In genomic region chr7:6478186-6478585, GRCh38 we compare ENCODE assay signal across 19 cellular contexts. TPM values are rescaled to one million over a fixed set of nuclear protein-coding genes. Genes with fewer than 3 reads are reported as not detected.
DNase-seq lines count a peak whose midpoint lies in the region; ATAC-seq, FAIRE-seq and TF ChIP-seq lines count a peak whose summit lies in the region.
"Had no signal": no experiment of that assay in that cellular context is flagged by ENCODE, and none has a peak within 500 bp of the region (broad histone marks: within the 10 kb centered on the region; RNA-seq: fewer than 3 reads in every experiment).

No MANE protein-coding gene starts in this region.

- no peak for TF ChIP-seq RAD21 in K562 (CRISPR knock-in tag; conservative IDR thresholded peaks at IDR 0.05 in 1 of 2, IDR thresholded peaks at IDR 0.05 in 1 of 2)

- H3K4me1 ChIP-seq in K562 (replicated peaks in 1 of 2; ENCODE audit: control insufficient read depth in 2 of 2, insufficient read depth in 2 of 2, low read length in 2 of 2) (peaks cover 4 to 14% of the 10 kb centered on the region in 2 experiments; a peak in 4 of 5 replicates), left ventricle myocardium inferior (peaks cover 85% of the 10 kb centered on the region)

- in situ Hi-C loops in K562 (cut with MboI), result no loop called here

- no peak; the same call in 1 of the 2 replicates for TF ChIP-seq POLR2A in K562 (conservative IDR thresholded peaks at IDR 0.05)

- POLR2A ChIA-PET in activated naive CD8-positive, alpha-beta T cell treated with anti-CD3 and anti-CD28 coated beads, Interleukin-2, amount 10 ng/mL, durations not matched to agents 7 days and 5 days (lab: Charles Lee), result interaction anchor here (0.6 to 1.5 kb wide), 3 partner anchors 11 to 30 kb away, joined by 4 read pairs; partner anchors contain the start of gene DAGLB
- POLR2A ChIA-PET in K562 (lab: Yijun Ruan, JAX), result interaction anchor here (1.1 to 4.2 kb wide), 3 partner anchors 12 to 87 kb away, joined by 3 to 16 read pairs (median 10); no protein-coding TSS in a partner anchor

- H3K27me3 ChIP-seq in K562 (ENCODE audit: control insufficient read depth in 2 of 2, insufficient read depth in 2 of 2, low read length in 2 of 2), result no peaks in the 10 kb centered on the region
- H3K27me3 ChIP-seq in left ventricle myocardium inferior (ENCODE audit: low read depth), result no peaks in the 10 kb centered on the region

- 87% methylated on average over 7 of the region's 7 CpGs for WGBS in K562 (ENCODE audit: insufficient coverage, low coverage, missing lambda C conversion rate)

- no peak for TF ChIP-seq EP300 in K562 (IDR thresholded peaks at IDR 0.05; ENCODE audit: low read length)

- DNase-seq in activated naive CD8-positive, alpha-beta T cell treated with anti-CD3 and anti-CD28 coated beads, Interleukin-2, amount 10 ng/mL, durations not matched to agents 7 days and 5 days, result no peak
- no peak for DNase-seq in activated naive CD8-positive, alpha-beta T cell treated with anti-CD3 and anti-CD28 coated beads, Interleukin-2, amount 50 U/mL, for 24 hours
- DNase-seq in K562 (ENCODE audit: extremely low read depth in 1 of 4, low spot score in 3 of 4), result no peak
- DNase-seq in natural killer cell treated with Interleukin-12 subunit alpha and Interleukin-12 subunit beta and Interleukin-15 and Interleukin-18, amount 100 ng/mL, for 72 hours (ENCODE audit: low spot score), result no peak
- DNase-seq in pons (ENCODE audit: low spot score), result no peak
- no peak for DNase-seq in activated CD4-positive, alpha-beta T cell treated with anti-CD3 and anti-CD28 coated beads for 4 hours
- DNase-seq in NCI-H2107 treated with DMSO at 0.1 percent for 48 hours (lab: John Stamatoyannopoulos, UW; ENCODE audit: unreplicated experiment), result no peak
- no peak for DNase-seq in left ventricle myocardium inferior
- DNase-seq: AML-193; CD4-positive, alpha-beta memory T cell; DND-41; GF-D8; KBM-7; NCI-H1092; NCI-H1694 treated with DMSO at 0.1 percent for 48 hours; NCI-H446; NCI-H82 had no signal

- H3K4me1 Mint-ChIP-seq in activated naive CD8-positive, alpha-beta T cell treated with anti-CD3 and anti-CD28 coated beads, Interleukin-2, amount 10 ng/mL, durations not matched to agents 7 days and 5 days, result peaks cover 70% of the 10 kb centered on the region
- peaks cover 66% of the 10 kb centered on the region for H3K4me1 Mint-ChIP-seq in activated naive CD8-positive, alpha-beta T cell treated with anti-CD3 and anti-CD28 coated beads, Interleukin-2, amount 50 U/mL, for 24 hours
- peaks cover 67 to 77% of the 10 kb centered on the region in 2 donors for H3K4me1 Mint-ChIP-seq in natural killer cell treated with Interleukin-12 subunit alpha and Interleukin-12 subunit beta and Interleukin-15 and Interleukin-18, amount 100 ng/mL, for 72 hours (ENCODE audit: low read depth in 2 of 2)

- no peak overlapping the region for H3K4me2 ChIP-seq in K562 (ENCODE audit: insufficient read depth, low read length)
- H3K4me2 ChIP-seq: GM23338 had no signal

- intact Hi-C loops in K562 (cut with micrococcal nuclease), result no loop called here
- intact Hi-C loops in left ventricle myocardium inferior (cut with micrococcal nuclease), result no loop called here

- H3K79me2 ChIP-seq in K562 (ENCODE audit: control insufficient read depth, insufficient read depth, low read length), result peaks cover 98% of the 10 kb centered on the region

- H3K9ac ChIP-seq in K562 (ENCODE audit: insufficient read depth in 1 of 2, low read depth in 2 of 2, low read length in 2 of 2), result no peak overlapping the region

- H3K4me3 ChIP-seq in K562 (no peak overlapping the region), left ventricle myocardium inferior (no peak overlapping the region)
- H3K4me3 ChIP-seq: GM23338 had no signal

- H2AFZ ChIP-seq in K562 (ENCODE audit: low read depth, low read length), result no peak overlapping the region
- H2AFZ ChIP-seq: GM23338 had no signal

- BruUV-seq in K562 (replicated peaks; lab: Mats Ljungman, UMichigan), result no TSS peak

- no peaks in the 10 kb centered on the region for H3K27me3 Mint-ChIP-seq in activated naive CD8-positive, alpha-beta T cell treated with anti-CD3 and anti-CD28 coated beads, Interleukin-2, amount 10 ng/mL, durations not matched to agents 7 days and 5 days
- no peaks in the 10 kb centered on the region for H3K27me3 Mint-ChIP-seq in activated naive CD8-positive, alpha-beta T cell treated with anti-CD3 and anti-CD28 coated beads, Interleukin-2, amount 50 U/mL, for 24 hours
- H3K27me3 Mint-ChIP-seq in natural killer cell treated with Interleukin-12 subunit alpha and Interleukin-12 subunit beta and Interleukin-15 and Interleukin-18, amount 100 ng/mL, for 72 hours, result no peaks in the 10 kb centered on the region
- H3K27me3 Mint-ChIP-seq: CD4-positive, alpha-beta memory T cell had no signal

- H3K9me1 ChIP-seq in K562 (ENCODE audit: control insufficient read depth, insufficient read depth, low read length), result peaks cover 10% of the 10 kb centered on the region

- peaks cover 82% of the 10 kb centered on the region for H3K36me3 ChIP-seq in K562 (ENCODE audit: control insufficient read depth, insufficient read depth, low read length)
- H3K36me3 ChIP-seq in left ventricle myocardium inferior, result peaks cover 10% of the 10 kb centered on the region

- H3K9me3 ChIP-seq in K562 (replicated peaks; ENCODE audit: control insufficient read depth, insufficient read depth, low read depth, low read length), result no peaks in the 10 kb centered on the region
- no peaks in the 10 kb centered on the region for H3K9me3 ChIP-seq in left ventricle myocardium inferior (replicated peaks)

- H4K20me1 ChIP-seq in K562 (replicated peaks; ENCODE audit: control insufficient read depth, insufficient read depth, low read length), result peaks cover 66% of the 10 kb centered on the region

- no peak for FAIRE-seq in K562 (lab: Jason Lieb, UNC)
- FAIRE-seq: HTR-8/SVneo had no signal

- peak overlapping the region; percentile 88 for H3K27ac Mint-ChIP-seq in activated naive CD8-positive, alpha-beta T cell treated with anti-CD3 and anti-CD28 coated beads, Interleukin-2, amount 10 ng/mL, durations not matched to agents 7 days and 5 days
- no peak overlapping the region for H3K27ac Mint-ChIP-seq in activated naive CD8-positive, alpha-beta T cell treated with anti-CD3 and anti-CD28 coated beads, Interleukin-2, amount 50 U/mL, for 24 hours
- H3K27ac Mint-ChIP-seq in natural killer cell treated with Interleukin-12 subunit alpha and Interleukin-12 subunit beta and Interleukin-15 and Interleukin-18, amount 100 ng/mL, for 72 hours, result peak overlapping the region; percentile 65 to 77
- H3K27ac Mint-ChIP-seq: GM23338 had no signal

- no peak for TF ChIP-seq CTCF in K562 (IDR thresholded peaks at IDR 0.05 in 2 of 3, conservative IDR thresholded peaks at IDR 0.05 in 1 of 3; ENCODE audit: insufficient read depth in 2 of 3, low read depth in 1 of 3, low read length in 3 of 3)
- TF ChIP-seq CTCF in left ventricle myocardium inferior (IDR thresholded peaks at IDR 0.05; ENCODE audit: borderline replicate concordance), result no peak

- H3K27ac ChIP-seq in K562 (ENCODE audit: extremely low read depth, low read depth, low read length), result no peak overlapping the region
- H3K27ac ChIP-seq in left ventricle myocardium inferior (replicated peaks), result no peak overlapping the region

- peaks cover 14% of the 10 kb centered on the region for H3K36me3 Mint-ChIP-seq in activated naive CD8-positive, alpha-beta T cell treated with anti-CD3 and anti-CD28 coated beads, Interleukin-2, amount 10 ng/mL, durations not matched to agents 7 days and 5 days
- H3K36me3 Mint-ChIP-seq in activated naive CD8-positive, alpha-beta T cell treated with anti-CD3 and anti-CD28 coated beads, Interleukin-2, amount 50 U/mL, for 24 hours (ENCODE audit: low read depth), result peaks cover 33% of the 10 kb centered on the region
- peaks cover 5% of the 10 kb centered on the region for H3K36me3 Mint-ChIP-seq in natural killer cell treated with Interleukin-12 subunit alpha and Interleukin-12 subunit beta and Interleukin-15 and Interleukin-18, amount 100 ng/mL, for 72 hours

- ATAC-seq in activated naive CD8-positive, alpha-beta T cell treated with anti-CD3 and anti-CD28 coated beads, Interleukin-2, amount 10 ng/mL, durations not matched to agents 7 days and 5 days (ENCODE audit: low read depth), result no peak
- ATAC-seq in activated naive CD8-positive, alpha-beta T cell treated with anti-CD3 and anti-CD28 coated beads, Interleukin-2, amount 50 U/mL, for 24 hours, result no peak
- no peak for ATAC-seq in K562
- ATAC-seq in natural killer cell treated with Interleukin-12 subunit alpha and Interleukin-12 subunit beta and Interleukin-15 and Interleukin-18, amount 100 ng/mL, for 72 hours, result no peak
- ATAC-seq: GM23338 had no signal

- CTCF ChIA-PET in K562 (lab: Yijun Ruan, JAX; ENCODE audit: low intra/inter-chr PET ratio), result no interaction called here

- no peaks in the 10 kb centered on the region for H3K9me3 Mint-ChIP-seq in activated naive CD8-positive, alpha-beta T cell treated with anti-CD3 and anti-CD28 coated beads, Interleukin-2, amount 10 ng/mL, durations not matched to agents 7 days and 5 days
- no peaks in the 10 kb centered on the region for H3K9me3 Mint-ChIP-seq in activated naive CD8-positive, alpha-beta T cell treated with anti-CD3 and anti-CD28 coated beads, Interleukin-2, amount 50 U/mL, for 24 hours
- H3K9me3 Mint-ChIP-seq in natural killer cell treated with Interleukin-12 subunit alpha and Interleukin-12 subunit beta and Interleukin-15 and Interleukin-18, amount 100 ng/mL, for 72 hours, result no peaks in the 10 kb centered on the region
- H3K9me3 Mint-ChIP-seq: GM23338 had no signal

- H3K4me3 Mint-ChIP-seq in activated naive CD8-positive, alpha-beta T cell treated with anti-CD3 and anti-CD28 coated beads, Interleukin-2, amount 10 ng/mL, durations not matched to agents 7 days and 5 days, result no peak overlapping the region
- H3K4me3 Mint-ChIP-seq in activated naive CD8-positive, alpha-beta T cell treated with anti-CD3 and anti-CD28 coated beads, Interleukin-2, amount 50 U/mL, for 24 hours, result no peak overlapping the region
- peak overlapping the region; percentile 93 for H3K4me3 Mint-ChIP-seq in natural killer cell treated with Interleukin-12 subunit alpha and Interleukin-12 subunit beta and Interleukin-15 and Interleukin-18, amount 100 ng/mL, for 72 hours
- H3K4me3 Mint-ChIP-seq: GM23338 had no signal

RNA-seq across cellular contexts. Expression of gene KDELR2, which starts 5.8 kb away (rescaled TPM):
- 10 to 100 TPM; 49.5 to 52.0 TPM for total RNA-seq in activated naive CD8-positive, alpha-beta T cell treated with anti-CD3 and anti-CD28 coated beads, Interleukin-2, amount 10 ng/mL, durations not matched to agents 7 days and 5 days
- total RNA-seq in K562 (2011; cell fraction: chromatin; rRNA removed; ENCODE audit: low replicate concordance), result 94.9 and 147 TPM in 2 replicates
- 95.4 and 110 TPM in 2 replicates for total RNA-seq in K562 (2011; cell fraction: nucleolus; rRNA removed)
- 163 and 235 TPM in 2 replicates for total RNA-seq in K562 (2011; cell fraction: nucleoplasm; rRNA removed)
- total RNA-seq in K562 (2014; rRNA removed) (40.5 and 58.3 TPM in 2 replicates), K562 (2014; rRNA removed; fragmentation: Illumina TruSeq; extraction: Trizol) (80.3 and 80.4 TPM in 2 replicates), K562 (2015; rRNA removed; fragmentation: Illumina TruSeq; extraction: Trizol) (61.2 and 67.6 TPM in 2 replicates), K562 (2021) (111 and 113 TPM in 2 replicates), left ventricle myocardium inferior (49.5 TPM)
- polyA plus RNA-seq in K562 (2011; rRNA removed) (121 and 166 TPM in 2 replicates), K562 (2014; fragmentation: Illumina TruSeq; extraction: Trizol) (69.8 and 75.3 TPM in 2 replicates), K562 (2014; fragmentation: Nextera tagmentation; extraction: Ambion mirVana) (10 to 100 TPM; 27.4 to 27.9 TPM), K562 (2014; rRNA removed) (51.3 and 67.0 TPM in 2 replicates)
- 75.6 and 141 TPM in 2 replicates for polyA plus RNA-seq in K562 (2011; cell fraction: cytosol; rRNA removed)
- polyA plus RNA-seq in K562 (2011; cell fraction: nucleus; rRNA removed), result 37.8 and 76.5 TPM in 2 replicates
- 65.3 and 95.8 TPM in 2 replicates for polyA plus RNA-seq in K562 (2012)
- 88.6 and 117 TPM in 2 replicates for polyA minus RNA-seq in K562 (2011; rRNA and poly(A)+ RNA removed)
- polyA minus RNA-seq in K562 (2011; cell fraction: cytosol; rRNA and poly(A)+ RNA removed), result 54.8 and 56.9 TPM in 2 replicates
- polyA minus RNA-seq in K562 (2011; cell fraction: nucleus; rRNA and poly(A)+ RNA removed), result 15.2 and 34.5 TPM in 2 replicates
- total RNA-seq in natural killer cell treated with Interleukin-12 subunit alpha and Interleukin-12 subunit beta and Interleukin-15 and Interleukin-18, amount 100 ng/mL, for 72 hours, result 100 to 1,000 TPM; 123 to 147 TPM

RNA-seq across cellular contexts. Expression of gene DAGLB, which starts 30.4 kb away (rescaled TPM):
- 10 to 100 TPM; 32.3 to 37.2 TPM for total RNA-seq in activated naive CD8-positive, alpha-beta T cell treated with anti-CD3 and anti-CD28 coated beads, Interleukin-2, amount 10 ng/mL, durations not matched to agents 7 days and 5 days
- total RNA-seq in K562 (2011; cell fraction: chromatin; rRNA removed; ENCODE audit: low replicate concordance), result 63.0 and 140 TPM in 2 replicates
- total RNA-seq in K562 (2011; cell fraction: nucleolus; rRNA removed), result 64.6 and 66.9 TPM in 2 replicates
- 67.4 and 68.4 TPM in 2 replicates for total RNA-seq in K562 (2011; cell fraction: nucleoplasm; rRNA removed)
- total RNA-seq in K562 (2014; rRNA removed) (9.4 and 11.3 TPM in 2 replicates), K562 (2014; rRNA removed; fragmentation: Illumina TruSeq; extraction: Trizol) (4.1 and 5.8 TPM in 2 replicates), K562 (2015; rRNA removed; fragmentation: Illumina TruSeq; extraction: Trizol) (9.4 and 9.7 TPM in 2 replicates), K562 (2021) (16.3 and 16.4 TPM in 2 replicates), left ventricle myocardium inferior (6.0 TPM)
- polyA plus RNA-seq in K562 (2011; rRNA removed) (12.0 and 15.8 TPM in 2 replicates), K562 (2014; fragmentation: Illumina TruSeq; extraction: Trizol) (7.8 and 8.9 TPM in 2 replicates), K562 (2014; fragmentation: Nextera tagmentation; extraction: Ambion mirVana) (1 to 10 TPM in 1 of 2 experiments, under 1 TPM in 1; 0.92 to 1.0 TPM), K562 (2014; rRNA removed) (9.3 and 9.5 TPM in 2 replicates)
- polyA plus RNA-seq in K562 (2011; cell fraction: cytosol; rRNA removed), result 15.1 and 17.4 TPM in 2 replicates
- polyA plus RNA-seq in K562 (2011; cell fraction: nucleus; rRNA removed), result 31.9 and 32.2 TPM in 2 replicates
- polyA plus RNA-seq in K562 (2012), result 7.4 and 10.0 TPM in 2 replicates
- polyA minus RNA-seq in K562 (2011; rRNA and poly(A)+ RNA removed), result 30.5 and 33.7 TPM in 2 replicates
- 20.4 and 27.9 TPM in 2 replicates for polyA minus RNA-seq in K562 (2011; cell fraction: cytosol; rRNA and poly(A)+ RNA removed)
- 20.7 and 23.4 TPM in 2 replicates for polyA minus RNA-seq in K562 (2011; cell fraction: nucleus; rRNA and poly(A)+ RNA removed)
- 10 to 100 TPM; 19.6 to 30.6 TPM for total RNA-seq in natural killer cell treated with Interleukin-12 subunit alpha and Interleukin-12 subunit beta and Interleukin-15 and Interleukin-18, amount 100 ng/mL, for 72 hours
